In the genomic region with DNA sequence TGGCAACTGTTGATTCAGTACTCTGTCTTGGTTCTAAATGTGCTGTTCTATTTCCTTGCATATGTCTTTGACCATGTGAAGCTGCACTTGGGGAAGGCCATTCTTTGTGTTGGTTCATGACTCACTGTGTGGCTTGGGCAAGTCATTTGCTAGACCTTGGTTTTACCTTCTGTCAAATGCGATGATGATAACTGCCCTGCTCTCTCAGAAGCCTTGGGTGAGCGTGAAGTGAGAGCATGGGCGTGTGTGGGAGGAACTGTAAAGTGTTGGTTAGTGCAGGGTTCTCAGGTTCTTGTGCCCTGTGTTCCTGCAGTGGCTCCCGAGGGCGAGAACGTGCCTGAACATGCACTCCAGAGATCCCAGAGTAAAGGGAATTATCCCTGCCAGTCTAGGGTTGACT, we compare ENCODE assay signal across 8 cellular contexts. TPM values are rescaled to one million over a fixed set of nuclear protein-coding genes. Genes with fewer than 3 reads are reported as not detected.
DNase-seq lines count a peak whose midpoint lies in the region; ATAC-seq, FAIRE-seq and TF ChIP-seq lines count a peak whose summit lies in the region.
"Not testable (repeated sequence)": the region's sequence is repeated elsewhere in the genome, so short reads cannot be mapped to it uniquely, and the experiment has no call there.

No MANE protein-coding gene starts in this region.

- not testable (repeated sequence) for H4K20me1 ChIP-seq in mammary epithelial cell (ENCODE audit: insufficient read depth, low read length)

- not testable (repeated sequence) for H3K79me2 ChIP-seq in mammary epithelial cell (ENCODE audit: insufficient read depth, low read length)

- not testable (repeated sequence) for H3K4me3 Mint-ChIP-seq in activated CD4-positive, alpha-beta T cell treated with anti-CD3 and anti-CD28 coated beads for 36 hours

- H3K9me3 ChIP-seq in mammary epithelial cell (replicated peaks; ENCODE audit: insufficient read depth, low read length) = not testable (repeated sequence)

- POLR2A ChIA-PET in activated CD4-positive, alpha-beta T cell treated with anti-CD3 and anti-CD28 coated beads for 36 hours (lab: Charles Lee) = not testable (repeated sequence)

- peak; percentile 93 for FAIRE-seq in urothelium cell line (lab: Jason Lieb, UNC)

- not testable (repeated sequence) for BruUV-seq in mammary epithelial cell (replicated peaks; lab: Mats Ljungman, UMichigan)

- DNase-seq in activated CD4-positive, alpha-beta T cell treated with anti-CD3 and anti-CD28 coated beads for 36 hours; urothelium cell line (ENCODE audit: low spot score): not testable (repeated sequence)
- DNase-seq in mammary epithelial cell = peak; percentile 58

- dilution Hi-C loops in mammary epithelial cell (cut with HindIII; ENCODE audit: low sequenced_read_pairs) = not testable (repeated sequence)

- CTCF ChIA-PET in activated CD4-positive, alpha-beta T cell treated with anti-CD3 and anti-CD28 coated beads for 36 hours (lab: Charles Lee); mammary epithelial cell (lab: Charles Lee; ENCODE audit: low non-redundant PET): not testable (repeated sequence)

- H3K9ac ChIP-seq in mammary epithelial cell (ENCODE audit: insufficient read depth, low read length) = not testable (repeated sequence)

- H3K36me3 Mint-ChIP-seq in activated CD4-positive, alpha-beta T cell treated with anti-CD3 and anti-CD28 coated beads for 36 hours (ENCODE audit: low read depth) = not testable (repeated sequence)

- not testable (repeated sequence) for TF ChIP-seq CTCF in mammary epithelial cell (conservative IDR thresholded peaks at IDR 0.05 in 1 of 2, IDR thresholded peaks at IDR 0.05 in 1 of 2; ENCODE audit: extremely low read depth in 1 of 2, insufficient read depth in 1 of 2, low read depth in 1 of 2, low read length in 2 of 2)

- not testable (repeated sequence) for H3K4me3 ChIP-seq in mammary epithelial cell (replicated peaks in 1 of 3; ENCODE audit: insufficient read depth in 1 of 3, low read depth in 2 of 3, low read length in 3 of 3)

- not testable (repeated sequence) for H3K27ac ChIP-seq in mammary epithelial cell (ENCODE audit: insufficient read depth, low read depth, low read length)

- intact Hi-C loops in activated CD4-positive, alpha-beta T cell treated with anti-CD3 and anti-CD28 coated beads for 36 hours (cut with DNase I, micrococcal nuclease); mammary epithelial cell (cut with micrococcal nuclease): not testable (repeated sequence)

- peaks cover 17% of the 10 kb centered on the region for H3K4me1 ChIP-seq in mammary epithelial cell (ENCODE audit: insufficient read depth, low read length)

- peaks cover 16% of the 10 kb centered on the region for H3K27me3 Mint-ChIP-seq in activated CD4-positive, alpha-beta T cell treated with anti-CD3 and anti-CD28 coated beads for 36 hours

- 22% methylated on average over 5 of the region's 6 CpGs for WGBS in mammary epithelial cell (ENCODE audit: low coverage, missing lambda C conversion rate)

- H3K4me2 ChIP-seq in mammary epithelial cell (ENCODE audit: insufficient read depth, low read depth, low read length) = peak overlapping the region; percentile 12

- in situ Hi-C loops in mammary epithelial cell (cut with MboI; ENCODE audit: low sequenced_read_pairs in 2 of 2) = loop anchor here in 1 of 2 donors (5.0 kb wide), 1 partner anchor 1445 kb away; no protein-coding TSS in a partner anchor

- H3K4me1 Mint-ChIP-seq in activated CD4-positive, alpha-beta T cell treated with anti-CD3 and anti-CD28 coated beads for 36 hours = peaks cover 25% of the 10 kb centered on the region

- H2AFZ ChIP-seq in mammary epithelial cell (ENCODE audit: low read depth, low read length) = peak overlapping the region; percentile 48

- H3K27me3 ChIP-seq in mammary epithelial cell (ENCODE audit: insufficient read depth, low read length) = not testable (repeated sequence)

- H3K27ac Mint-ChIP-seq in activated CD4-positive, alpha-beta T cell treated with anti-CD3 and anti-CD28 coated beads for 36 hours = not testable (repeated sequence)

- ATAC-seq in GM18867 (IDR thresholded peaks at IDR 0.05; ENCODE audit: unreplicated experiment) = peak; percentile 68
- ATAC-seq in GM21367 (IDR thresholded peaks at IDR 0.05; ENCODE audit: unreplicated experiment) = peak; percentile 41
- ATAC-seq in HG02571 (IDR thresholded peaks at IDR 0.05; ENCODE audit: unreplicated experiment) = peak; percentile 57
- peak; percentile 55 for ATAC-seq in HG03045 (IDR thresholded peaks at IDR 0.05; ENCODE audit: unreplicated experiment)
- ATAC-seq in HG03558 (IDR thresholded peaks at IDR 0.05; ENCODE audit: extremely low read depth, unreplicated experiment) = peak; percentile 67
- ATAC-seq in activated CD4-positive, alpha-beta T cell treated with anti-CD3 and anti-CD28 coated beads for 36 hours = peak; percentile 79

- H3K36me3 ChIP-seq in mammary epithelial cell (ENCODE audit: insufficient read depth, low read length) = not testable (repeated sequence)

- not testable (repeated sequence) for H3K9me3 Mint-ChIP-seq in activated CD4-positive, alpha-beta T cell treated with anti-CD3 and anti-CD28 coated beads for 36 hours (ENCODE audit: low read depth)

RNA-seq across cellular contexts. Expression of gene ANKRD10, which starts 37.3 kb away (rescaled TPM):
- total RNA-seq in activated CD4-positive, alpha-beta T cell treated with anti-CD3 and anti-CD28 coated beads for 36 hours = 10 to 100 TPM; 65.1 to 91.8 TPM
- 10 to 100 TPM; 45.3 to 50.3 TPM for total RNA-seq in mammary epithelial cell
- polyA plus RNA-seq in mammary epithelial cell = 18.3 TPM
- 15.6 TPM for polyA minus RNA-seq in mammary epithelial cell
